ENCODE assay signal across 10 cellular contexts in the genomic region with DNA sequence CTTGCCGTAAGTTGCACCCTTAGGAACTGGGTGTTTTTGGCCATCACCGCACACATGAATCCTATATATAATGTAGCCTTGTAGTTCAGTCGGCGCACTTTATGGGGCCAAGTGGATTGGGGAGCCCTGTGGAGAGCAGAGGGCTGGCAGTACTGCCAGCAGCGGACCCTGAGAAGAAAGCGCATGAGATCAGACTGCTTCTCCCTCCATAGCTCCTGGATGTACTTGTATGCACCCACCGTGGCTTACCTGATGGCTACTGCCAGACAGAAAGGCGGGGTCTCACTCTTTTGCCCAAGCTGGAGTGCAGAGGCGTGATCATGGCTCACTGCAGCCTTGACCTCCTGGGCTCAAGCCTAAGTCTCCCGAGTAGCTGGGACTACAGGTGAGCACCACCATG. TPM values are rescaled to one million over a fixed set of nuclear protein-coding genes. Genes with fewer than 3 reads are reported as not detected.
"Had no signal": no experiment of that assay in that cellular context is flagged by ENCODE, and none has a peak within 500 bp of the region (broad histone marks: within the 10 kb centered on the region; RNA-seq: fewer than 3 reads in every experiment).

No MANE protein-coding gene starts in this region.

- H3K9ac ChIP-seq: GM23248 had no signal

- H3K4me3 Mint-ChIP-seq: GM23338, H9, HFFc6 had no signal

- H3K36me3 ChIP-seq: HAP-1 had no signal

- H3K4me1 ChIP-seq: HAP-1 had no signal

- H3K9me3 ChIP-seq: HAP-1 had no signal

- FAIRE-seq: H1, H54 had no signal

- H3K9me3 Mint-ChIP-seq: GM23338, H9, HFFc6 had no signal

- ATAC-seq: GM23338 had no signal

- H2AFZ ChIP-seq: GM23248, GM23338 had no signal

- H3K4me2 ChIP-seq: GM23338 had no signal

- DNase-seq: GM23248, GOT3, H7, H9, HCEC 1CT, HFFc6 had no signal

- H3K4me3 ChIP-seq: GM23248, GM23338, HAP-1 had no signal

- H3K27ac ChIP-seq: GM23248 had no signal

- H3K27ac Mint-ChIP-seq: GM23338, H9, HFFc6 had no signal

RNA-seq across cellular contexts. Expression of a gene that starts 32.8 kb away (rescaled TPM):
- total RNA-seq: GM23248, HFFc6 had no signal
- polyA plus RNA-seq: GM23248 had no signal
